ENCODE assay signal across 21 cellular contexts in the genomic region with DNA sequence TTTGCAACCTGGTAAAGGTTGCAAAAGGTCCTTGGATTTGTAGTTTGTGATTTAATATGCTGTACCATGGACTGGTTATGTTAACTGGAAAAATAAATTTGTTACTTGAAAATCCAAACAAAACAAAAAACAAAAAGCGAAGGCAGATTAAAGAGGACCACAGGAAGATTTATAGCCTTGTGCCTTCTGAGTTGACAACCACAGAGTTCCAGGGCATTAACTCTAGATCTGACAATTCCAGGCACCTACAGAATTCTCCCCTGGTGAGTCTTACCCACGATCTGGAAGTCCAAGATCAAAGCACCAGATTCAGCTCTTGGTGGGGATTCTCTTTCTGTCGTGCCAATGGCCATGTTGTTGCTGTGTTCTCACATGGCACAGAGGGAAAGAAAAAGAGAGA.
DNase-seq lines count a peak whose midpoint lies in the region; ATAC-seq, FAIRE-seq and TF ChIP-seq lines count a peak whose summit lies in the region.
"Had no signal": no experiment of that assay in that cellular context is flagged by ENCODE, and none has a peak within 500 bp of the region (broad histone marks: within the 10 kb centered on the region; RNA-seq: fewer than 3 reads in every experiment).

No MANE protein-coding gene starts in this region.

- no peak overlapping the region for H3K9ac ChIP-seq in K562 (ENCODE audit: insufficient read depth in 1 of 2, low read depth in 2 of 2, low read length in 2 of 2)

- no peaks in the 10 kb centered on the region for H3K36me3 ChIP-seq in PC-9 (ENCODE audit: low read depth)
- H3K36me3 ChIP-seq in K562 (ENCODE audit: control insufficient read depth, insufficient read depth, low read length) = no peaks in the 10 kb centered on the region

- TF ChIP-seq POLR2A in K562 (conservative IDR thresholded peaks at IDR 0.05) = no peak

- H3K9me1 ChIP-seq in K562 (ENCODE audit: control insufficient read depth, insufficient read depth, low read length) = no peaks in the 10 kb centered on the region

- FAIRE-seq in K562 (lab: Jason Lieb, UNC) = peak; percentile 11
- FAIRE-seq: A549, GM12892, HepG2 had no signal

- H3K79me2 ChIP-seq in PC-9 (ENCODE audit: low read depth) (no peaks in the 10 kb centered on the region), K562 (ENCODE audit: control insufficient read depth, insufficient read depth, low read length) (no peaks in the 10 kb centered on the region)

- intact Hi-C loops in PC-9 (cut with micrococcal nuclease; ENCODE audit: unreplicated experiment) (no loop called here), K562 (cut with micrococcal nuclease) (no loop called here)

- no peak overlapping the region for H3K27ac ChIP-seq in PC-9
- no peak overlapping the region for H3K27ac ChIP-seq in K562 (ENCODE audit: extremely low read depth, low read depth, low read length)
- H3K27ac ChIP-seq: A549, C4-2B had no signal

- H3K9me2 ChIP-seq in PC-9 (ENCODE audit: insufficient read depth) = peaks cover 6% of the 10 kb centered on the region; the same call in 1 of the 2 replicates

- TF ChIP-seq CTCF in PC-9 (conservative IDR thresholded peaks at IDR 0.05) (no peak), K562 (IDR thresholded peaks at IDR 0.05 in 2 of 3, conservative IDR thresholded peaks at IDR 0.05 in 1 of 3; ENCODE audit: insufficient read depth in 2 of 3, low read depth in 1 of 3, low read length in 3 of 3) (no peak), progenitor cell of endocrine pancreas (IDR thresholded peaks at IDR 0.05; ENCODE audit: unreplicated experiment) (no peak)

- in situ Hi-C loops in K562 (cut with MboI) = loop anchor here (10.0 kb wide), 1 partner anchor 465 kb away; no protein-coding TSS in a partner anchor

- H3K36me3 Mint-ChIP-seq in progenitor cell of endocrine pancreas (ENCODE audit: insufficient read depth) = no peaks in the 10 kb centered on the region
- H3K36me3 Mint-ChIP-seq: IgD-negative memory B cell had no signal

- no peaks in the 10 kb centered on the region for H3K4me1 Mint-ChIP-seq in progenitor cell of endocrine pancreas (ENCODE audit: low read depth)
- H3K4me1 Mint-ChIP-seq: IgD-negative memory B cell had no signal

- no peak for DNase-seq in PC-9
- no peak for DNase-seq in K562 (ENCODE audit: extremely low read depth in 1 of 4, low spot score in 3 of 4)
- peak; percentile 26 for DNase-seq in left kidney (ENCODE audit: low read depth, low spot score)
- no peak for DNase-seq in progenitor cell of endocrine pancreas (ENCODE audit: low spot score, unreplicated experiment)
- no peak for DNase-seq in occipital lobe (lab: John Stamatoyannopoulos, UW)
- no peak for DNase-seq in activated CD4-positive, alpha-beta T cell treated with anti-CD3 and anti-CD28 coated beads, Interleukin-2, amount 50 U/mL, for 48 hours
- DNase-seq: AML-193; CD4-positive, alpha-beta T cell; DMS153; DMS79; GDM1; GOT3; H7; HFFc6 had no signal

- H3K27me3 ChIP-seq in PC-9 (ENCODE audit: insufficient read depth, low read depth) (no peaks in the 10 kb centered on the region), K562 (ENCODE audit: control insufficient read depth in 2 of 2, insufficient read depth in 2 of 2, low read length in 2 of 2) (0 out of 5 replicates have a peak, but pooled peaks cover 0 to 7% of the 10 kb centered on the region in 2 experiments)

- H3K4me3 ChIP-seq in PC-9 (no peak overlapping the region), K562 (no peak overlapping the region)
- H3K4me3 ChIP-seq: A549 had no signal

- CTCF ChIA-PET in PC-9 (lab: Charles Lee) = no interaction called here
- CTCF ChIA-PET in K562 (lab: Yijun Ruan, JAX; ENCODE audit: low intra/inter-chr PET ratio) = no interaction called here

- no peak overlapping the region for H3K4me3 Mint-ChIP-seq in progenitor cell of endocrine pancreas (ENCODE audit: low read depth)
- H3K4me3 Mint-ChIP-seq: CD4-positive, alpha-beta T cell; HFFc6; IgD-negative memory B cell had no signal

- WGBS in K562 (ENCODE audit: insufficient coverage, low coverage, missing lambda C conversion rate) = 9% methylated on average over 3 of the region's 3 CpGs

- H4K20me1 ChIP-seq in PC-9 (ENCODE audit: insufficient read depth) = no peaks in the 10 kb centered on the region
- H4K20me1 ChIP-seq in K562 (replicated peaks; ENCODE audit: control insufficient read depth, insufficient read depth, low read length) = no peaks in the 10 kb centered on the region

- H3F3A ChIP-seq in PC-9 (ENCODE audit: insufficient read depth, low read depth) = no peaks in the 10 kb centered on the region

- no peak for ATAC-seq in K562
- no peak for ATAC-seq in GM18498 (IDR thresholded peaks at IDR 0.05; ENCODE audit: unreplicated experiment)
- ATAC-seq: A549, HCT116, HepG2 had no signal

- no peak overlapping the region for H3K27ac Mint-ChIP-seq in progenitor cell of endocrine pancreas
- H3K27ac Mint-ChIP-seq: CD4-positive, alpha-beta T cell; HFFc6; IgD-negative memory B cell had no signal

- TF ChIP-seq RAD21 in K562 (CRISPR knock-in tag; conservative IDR thresholded peaks at IDR 0.05 in 1 of 2, IDR thresholded peaks at IDR 0.05 in 1 of 2) = no peak

- POLR2A ChIA-PET in PC-9 (lab: Charles Lee; ENCODE audit: unreplicated experiment) = no interaction called here
- POLR2A ChIA-PET in K562 (lab: Yijun Ruan, JAX) = no interaction called here

- no peaks in the 10 kb centered on the region for H3K9me3 Mint-ChIP-seq in progenitor cell of endocrine pancreas (ENCODE audit: low read depth)
- H3K9me3 Mint-ChIP-seq: CD4-positive, alpha-beta T cell; HFFc6; IgD-negative memory B cell had no signal

- no peaks in the 10 kb centered on the region for H3K4me1 ChIP-seq in PC-9 (replicated peaks; ENCODE audit: insufficient read depth)
- peaks cover 0 to 12% of the 10 kb centered on the region in 2 experiments; a peak in 1 of 5 replicates for H3K4me1 ChIP-seq in K562 (replicated peaks in 1 of 2; ENCODE audit: control insufficient read depth in 2 of 2, insufficient read depth in 2 of 2, low read length in 2 of 2)
- H3K4me1 ChIP-seq: A549 had no signal

- H3K4me2 ChIP-seq in PC-9 (no peak overlapping the region), K562 (ENCODE audit: insufficient read depth, low read length) (no peak overlapping the region)
- H3K4me2 ChIP-seq: A549 had no signal

- BruUV-seq in PC-9 (replicated peaks; lab: Mats Ljungman, UMichigan) (no TSS peak), K562 (replicated peaks; lab: Mats Ljungman, UMichigan) (no TSS peak)

- no peak for TF ChIP-seq EP300 in K562 (IDR thresholded peaks at IDR 0.05; ENCODE audit: low read length)

- H3K27me3 Mint-ChIP-seq in progenitor cell of endocrine pancreas = no peaks in the 10 kb centered on the region
- H3K27me3 Mint-ChIP-seq: CD4-positive, alpha-beta T cell; IgD-negative memory B cell had no signal

- H3K9me3 ChIP-seq in PC-9 (ENCODE audit: insufficient read depth, low read depth) = peaks cover 4% of the 10 kb centered on the region; the same call in 1 of the 2 replicates
- H3K9me3 ChIP-seq in K562 (replicated peaks; ENCODE audit: control insufficient read depth, insufficient read depth, low read depth, low read length) = no peaks in the 10 kb centered on the region
- H3K9me3 ChIP-seq: A549 had no signal

- H2AFZ ChIP-seq in PC-9 (0 out of 2 replicates have a peak overlapping the region, but pooled peaks have one; percentile 6), K562 (ENCODE audit: low read depth, low read length) (no peak overlapping the region)

TF ChIP-seq in K562, 482 proteins besides CTCF, POLR2A, EP300 and RAD21:
- TF ChIP-seq ETV1 (tag; conservative IDR thresholded peaks at IDR 0.05; ENCODE audit: low read depth) = no peak
- TF ChIP-seq MEIS2 (IDR thresholded peaks at IDR 0.05; ENCODE audit: partially characterized antibody) = peak; percentile 53
- TF ChIP-seq, protein P1, sequence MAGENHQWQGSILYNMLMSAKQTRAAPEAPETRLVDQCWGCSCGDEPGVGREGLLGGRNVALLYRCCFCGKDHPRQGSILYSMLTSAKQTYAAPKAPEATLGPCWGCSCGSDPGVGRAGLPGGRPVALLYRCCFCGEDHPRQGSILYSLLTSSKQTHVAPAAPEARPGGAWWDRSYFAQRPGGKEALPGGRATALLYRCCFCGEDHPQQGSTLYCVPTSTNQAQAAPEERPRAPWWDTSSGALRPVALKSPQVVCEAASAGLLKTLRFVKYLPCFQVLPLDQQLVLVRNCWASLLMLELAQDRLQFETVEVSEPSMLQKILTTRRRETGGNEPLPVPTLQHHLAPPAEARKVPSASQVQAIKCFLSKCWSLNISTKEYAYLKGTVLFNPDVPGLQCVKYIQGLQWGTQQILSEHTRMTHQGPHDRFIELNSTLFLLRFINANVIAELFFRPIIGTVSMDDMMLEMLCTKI (IDR thresholded peaks at IDR 0.05; ENCODE audit: partially characterized antibody) = no peak
